In genomic region chr4:118849867-118850812, GRCh38 we compare ENCODE assay signal across 8 cellular contexts. TPM values are rescaled to one million over a fixed set of nuclear protein-coding genes. Genes with fewer than 3 reads are reported as not detected.
A peak's percentile ranks its signal among the peaks of the same experiment; 100 is the strongest.
DNase-seq lines count a peak whose midpoint lies in the region; ATAC-seq, FAIRE-seq and TF ChIP-seq lines count a peak whose summit lies in the region.

No MANE protein-coding gene starts in this region.

- H3K9me3 ChIP-seq in AG04450 (ENCODE audit: control insufficient read depth, insufficient read depth, low read length), result no peaks in the 10 kb centered on the region

- FAIRE-seq in bronchial epithelial cell (lab: Jason Lieb, UNC), result no peak

- H3K27ac Mint-ChIP-seq in progenitor cell of endocrine pancreas, result no peak overlapping the region

- no peak for DNase-seq in AG04450 (ENCODE audit: low read depth, low spot score)
- DNase-seq in RPMI7951 (ENCODE audit: low read depth), result peak; percentile 41
- peak; percentile 32 for DNase-seq in bronchial epithelial cell (ENCODE audit: low read depth)
- peak; percentile 19 for DNase-seq in medulla oblongata (ENCODE audit: extremely low spot score)
- no peak for DNase-seq in progenitor cell of endocrine pancreas (ENCODE audit: low spot score, unreplicated experiment)
- no peak for DNase-seq in occipital lobe (lab: John Stamatoyannopoulos, UW)

- H3K27me3 ChIP-seq in AG04450 (ENCODE audit: control insufficient read depth, insufficient read depth, low read length) (no peaks in the 10 kb centered on the region), bronchial epithelial cell (ENCODE audit: control insufficient read depth, insufficient read depth, low read length) (no peaks in the 10 kb centered on the region)

- peaks cover 23% of the 10 kb centered on the region for H3K27me3 Mint-ChIP-seq in progenitor cell of endocrine pancreas

- no peak overlapping the region for H3K4me3 Mint-ChIP-seq in progenitor cell of endocrine pancreas (ENCODE audit: low read depth)

- no peak overlapping the region for H3K27ac ChIP-seq in AG04450 (ENCODE audit: low read depth, low read length)

- H3K4me3 ChIP-seq in AG04450 (ENCODE audit: low read depth, low read length) (peak overlapping the region; percentile 56), bronchial epithelial cell (ENCODE audit: low read depth, low read length) (peak overlapping the region; percentile 34)

- no peaks in the 10 kb centered on the region for H3K4me1 Mint-ChIP-seq in progenitor cell of endocrine pancreas (ENCODE audit: low read depth)

- no peaks in the 10 kb centered on the region for H3K9me3 Mint-ChIP-seq in progenitor cell of endocrine pancreas (ENCODE audit: low read depth)

- POLR2A ChIA-PET in AG04450 (lab: Yijun Ruan, JAX), result no interaction called here

- TF ChIP-seq CTCF in AG04450 (IDR thresholded peaks at IDR 0.05; ENCODE audit: low read depth, low read length), result no peak
- no peak for TF ChIP-seq CTCF in bronchial epithelial cell (IDR thresholded peaks at IDR 0.05; ENCODE audit: insufficient read depth, low read length, severe bottlenecking)
- TF ChIP-seq CTCF in progenitor cell of endocrine pancreas (IDR thresholded peaks at IDR 0.05; ENCODE audit: unreplicated experiment), result no peak

- H3K36me3 Mint-ChIP-seq in progenitor cell of endocrine pancreas (ENCODE audit: insufficient read depth), result no peaks in the 10 kb centered on the region

- H3K36me3 ChIP-seq in bronchial epithelial cell (ENCODE audit: control insufficient read depth, insufficient read depth, low read length), result no peaks in the 10 kb centered on the region

- peak; percentile 95 for ATAC-seq in GM18858 (IDR thresholded peaks at IDR 0.05; ENCODE audit: unreplicated experiment)
- peak; percentile 96 for ATAC-seq in HG03045 (IDR thresholded peaks at IDR 0.05; ENCODE audit: unreplicated experiment)

- CTCF ChIA-PET in AG04450 (lab: Charles Lee), result interaction anchor here (3.4 kb wide), 1 partner anchor 15 kb away, joined by 12 read pairs; no protein-coding TSS in a partner anchor

RNA-seq across cellular contexts. Expression of gene SEC24D, which starts 14.2 kb away (rescaled TPM):
- polyA plus RNA-seq in AG04450 (2011; rRNA removed), result 113 and 154 TPM in 2 replicates
- 146 and 183 TPM in 2 replicates for polyA minus RNA-seq in AG04450 (2011; rRNA and poly(A)+ RNA removed)
- total RNA-seq in RPMI7951 (2014; rRNA removed; shearing (Covaris generic)), result 60.3 and 88.3 TPM in 2 replicates
- total RNA-seq in bronchial epithelial cell (15.6 and 18.4 TPM in 2 replicates), progenitor cell of endocrine pancreas (30.1 and 30.2 TPM in 2 replicates), occipital lobe (10.1 TPM)

RNA-seq across cellular contexts. Expression of gene SYNPO2, which starts 38.5 kb away (rescaled TPM):
- polyA plus RNA-seq in AG04450 (2011; rRNA removed), result 4.8 and 5.1 TPM in 2 replicates
- polyA minus RNA-seq in AG04450 (2011; rRNA and poly(A)+ RNA removed), result 13.6 and 15.2 TPM in 2 replicates
- total RNA-seq in RPMI7951 (2014; rRNA removed; shearing (Covaris generic)), result 1.6 and 1.8 TPM in 2 replicates
- total RNA-seq in bronchial epithelial cell, result 0.13 and 0.26 TPM in 2 replicates
- 1.3 and 2.2 TPM in 2 replicates for total RNA-seq in progenitor cell of endocrine pancreas
- total RNA-seq in occipital lobe, result 2.3 TPM

Comparison
In these comparisons a context has a peak if more than half of its experiments do, and no peak if none do; other contexts are left out.
1. DNase-seq: peak in RPMI7951 (single experiment), bronchial epithelial cell (single experiment) and medulla oblongata (single experiment); none in AG04450 (single experiment), progenitor cell of endocrine pancreas (single experiment) and occipital lobe (single experiment).